Comparison of ENCODE assay signal across 2 cellular contexts in genomic region chr1:111591946-111592345, GRCh38.
TF ChIP-seq lines count a peak whose summit lies in the region.

No MANE protein-coding gene starts in this region.

TF ChIP-seq in IMR-90, 13 proteins besides CTCF, POLR2A, EP300 and RAD21:
- TF ChIP-seq MXI1 (IDR thresholded peaks at IDR 0.05; ENCODE audit: borderline replicate concordance, low read depth, low read length), result no peak
- TF ChIP-seq SMC3 (IDR thresholded peaks at IDR 0.05; ENCODE audit: low read depth, low read length), result no peak
- TF ChIP-seq CEBPB (IDR thresholded peaks at IDR 0.05; ENCODE audit: low read depth, low read length), result no peak
- TF ChIP-seq FOS (IDR thresholded peaks at IDR 0.05; ENCODE audit: low read depth, low read length), result no peak
- no peak for TF ChIP-seq USF2 (IDR thresholded peaks at IDR 0.05; ENCODE audit: low read depth, low read length)
- TF ChIP-seq RFX5 (IDR thresholded peaks at IDR 0.05; ENCODE audit: low read depth, low read length), result no peak
- no peak for TF ChIP-seq CHD1 (IDR thresholded peaks at IDR 0.05; ENCODE audit: low read depth, low read length)
- no peak for TF ChIP-seq BHLHE40 (IDR thresholded peaks at IDR 0.05; ENCODE audit: low read depth, low read length)
- TF ChIP-seq RCOR1 (IDR thresholded peaks at IDR 0.05; ENCODE audit: insufficient replicate concordance, low read length), result no peak

TF ChIP-seq in WTC11, 78 proteins besides CTCF, POLR2A, EP300 and RAD21:
- TF ChIP-seq ZNF263 (CRISPR knock-in tag; IDR thresholded peaks at IDR 0.05; ENCODE audit: low read depth) (no peak), NR2C2 (CRISPR knock-in tag; IDR thresholded peaks at IDR 0.05) (no peak), JUN (CRISPR knock-in tag; IDR thresholded peaks at IDR 0.05) (no peak), MLX (CRISPR knock-in tag; IDR thresholded peaks at IDR 0.05) (no peak), CBFB (CRISPR knock-in tag; IDR thresholded peaks at IDR 0.05; ENCODE audit: low read depth) (no peak), ETV6 (CRISPR knock-in tag; IDR thresholded peaks at IDR 0.05) (no peak)
- TF ChIP-seq, protein P1, sequence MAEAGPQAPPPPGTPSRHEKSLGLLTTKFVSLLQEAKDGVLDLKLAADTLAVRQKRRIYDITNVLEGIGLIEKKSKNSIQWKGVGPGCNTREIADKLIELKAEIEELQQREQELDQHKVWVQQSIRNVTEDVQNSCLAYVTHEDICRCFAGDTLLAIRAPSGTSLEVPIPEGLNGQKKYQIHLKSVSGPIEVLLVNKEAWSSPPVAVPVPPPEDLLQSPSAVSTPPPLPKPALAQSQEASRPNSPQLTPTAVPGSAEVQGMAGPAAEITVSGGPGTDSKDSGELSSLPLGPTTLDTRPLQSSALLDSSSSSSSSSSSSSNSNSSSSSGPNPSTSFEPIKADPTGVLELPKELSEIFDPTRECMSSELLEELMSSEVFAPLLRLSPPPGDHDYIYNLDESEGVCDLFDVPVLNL (CRISPR knock-in tag; IDR thresholded peaks at IDR 0.05; ENCODE audit: borderline replicate concordance, low read depth), result no peak
- TF ChIP-seq, protein P2, sequence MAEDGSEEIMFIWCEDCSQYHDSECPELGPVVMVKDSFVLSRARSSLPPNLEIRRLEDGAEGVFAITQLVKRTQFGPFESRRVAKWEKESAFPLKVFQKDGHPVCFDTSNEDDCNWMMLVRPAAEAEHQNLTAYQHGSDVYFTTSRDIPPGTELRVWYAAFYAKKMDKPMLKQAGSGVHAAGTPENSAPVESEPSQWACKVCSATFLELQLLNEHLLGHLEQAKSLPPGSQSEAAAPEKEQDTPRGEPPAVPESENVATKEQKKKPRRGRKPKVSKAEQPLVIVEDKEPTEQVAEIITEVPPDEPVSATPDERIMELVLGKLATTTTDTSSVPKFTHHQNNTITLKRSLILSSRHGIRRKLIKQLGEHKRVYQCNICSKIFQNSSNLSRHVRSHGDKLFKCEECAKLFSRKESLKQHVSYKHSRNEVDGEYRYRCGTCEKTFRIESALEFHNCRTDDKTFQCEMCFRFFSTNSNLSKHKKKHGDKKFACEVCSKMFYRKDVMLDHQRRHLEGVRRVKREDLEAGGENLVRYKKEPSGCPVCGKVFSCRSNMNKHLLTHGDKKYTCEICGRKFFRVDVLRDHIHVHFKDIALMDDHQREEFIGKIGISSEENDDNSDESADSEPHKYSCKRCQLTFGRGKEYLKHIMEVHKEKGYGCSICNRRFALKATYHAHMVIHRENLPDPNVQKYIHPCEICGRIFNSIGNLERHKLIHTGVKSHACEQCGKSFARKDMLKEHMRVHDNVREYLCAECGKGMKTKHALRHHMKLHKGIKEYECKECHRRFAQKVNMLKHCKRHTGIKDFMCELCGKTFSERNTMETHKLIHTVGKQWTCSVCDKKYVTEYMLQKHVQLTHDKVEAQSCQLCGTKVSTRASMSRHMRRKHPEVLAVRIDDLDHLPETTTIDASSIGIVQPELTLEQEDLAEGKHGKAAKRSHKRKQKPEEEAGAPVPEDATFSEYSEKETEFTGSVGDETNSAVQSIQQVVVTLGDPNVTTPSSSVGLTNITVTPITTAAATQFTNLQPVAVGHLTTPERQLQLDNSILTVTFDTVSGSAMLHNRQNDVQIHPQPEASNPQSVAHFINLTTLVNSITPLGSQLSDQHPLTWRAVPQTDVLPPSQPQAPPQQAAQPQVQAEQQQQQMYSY (CRISPR knock-in tag; IDR thresholded peaks at IDR 0.05), result no peak
TF ChIP-seq in WTC11: peak in this region for 0.
